ENCODE assay signal across 8 cellular contexts in the genomic region with DNA sequence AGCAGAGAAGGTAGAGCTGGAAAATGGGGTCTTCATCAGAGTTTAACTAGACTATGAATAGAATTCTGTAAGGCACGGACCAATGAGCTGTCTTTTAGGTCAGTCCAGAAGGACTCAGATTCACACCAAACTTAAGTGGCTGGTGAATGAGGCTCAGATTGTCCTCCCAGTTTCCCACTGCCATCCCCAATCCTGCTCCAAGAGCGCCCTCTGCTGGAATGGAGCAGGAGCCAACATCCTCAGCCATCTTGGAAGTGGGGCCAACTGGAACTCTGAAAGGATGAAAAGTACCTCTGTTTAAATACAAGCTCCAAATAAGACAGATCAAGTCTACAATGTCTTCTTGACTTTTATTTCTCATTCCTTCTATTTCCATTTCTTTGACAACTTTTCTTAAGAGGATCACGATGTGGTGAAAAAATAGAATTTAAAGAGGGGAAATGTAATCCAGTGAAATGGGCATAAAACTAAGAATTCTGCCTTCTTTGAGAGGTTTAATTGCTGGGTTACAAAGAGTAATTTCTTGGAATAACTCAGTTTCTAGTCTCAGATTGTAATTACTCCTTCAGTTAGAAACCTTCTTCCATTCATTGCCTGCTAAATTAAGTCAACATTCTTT.
DNase-seq lines count a peak whose midpoint lies in the region; TF ChIP-seq lines count a peak whose summit lies in the region.

No MANE protein-coding gene starts in this region.

- in situ Hi-C loops in ACHN (cut with HindIII; ENCODE audit: low pct_ligation_motif_present, low pct_unique_long_range_greater_than_20kb, low sequenced_read_pairs) = loop anchor here (5.0 kb wide), 1 partner anchor 1212 kb away; no protein-coding TSS in a partner anchor

- H3K4me3 Mint-ChIP-seq in activated naive CD8-positive, alpha-beta T cell treated with anti-CD3 and anti-CD28 coated beads for 36 hours = no peak overlapping the region

- H3K36me3 ChIP-seq in cardiac muscle cell (no peaks in the 10 kb centered on the region), vagina (no peaks in the 10 kb centered on the region)

- no peak overlapping the region for H3K27ac Mint-ChIP-seq in activated naive CD8-positive, alpha-beta T cell treated with anti-CD3 and anti-CD28 coated beads for 36 hours

- DNase-seq in ACHN = peak; percentile 79
- peak; percentile 44 for DNase-seq in GM19238 (ENCODE audit: insufficient read length, low spot score)
- peak; percentile 60 for DNase-seq in NCI-H1092 (lab: John Stamatoyannopoulos, UW)
- DNase-seq in SKM-1 (lab: John Stamatoyannopoulos, UW; ENCODE audit: unreplicated experiment) = peak; percentile 79
- peak; percentile 75 for DNase-seq in activated naive CD8-positive, alpha-beta T cell treated with anti-CD3 and anti-CD28 coated beads for 36 hours
- peak; percentile 91 to 95 for DNase-seq in cardiac muscle cell (ENCODE audit: low read depth in 1 of 2, low spot score in 1 of 2)
- DNase-seq in pulmonary artery endothelial cell (ENCODE audit: low read depth, low spot score) = peak; percentile 69
- DNase-seq in vagina (ENCODE audit: extremely low spot score in 2 of 2) = no peak

- H3K9me3 ChIP-seq in cardiac muscle cell (ENCODE audit: low read depth) (no peaks in the 10 kb centered on the region), vagina (no peaks in the 10 kb centered on the region)

- H3K4me1 ChIP-seq in cardiac muscle cell (ENCODE audit: low read depth) (no peaks in the 10 kb centered on the region), vagina (peaks cover 31% of the 10 kb centered on the region)

- TF ChIP-seq POLR2A in vagina (IDR thresholded peaks at IDR 0.05) = no peak

- H3K9me3 Mint-ChIP-seq in activated naive CD8-positive, alpha-beta T cell treated with anti-CD3 and anti-CD28 coated beads for 36 hours = no peaks in the 10 kb centered on the region

- H3K27me3 Mint-ChIP-seq in activated naive CD8-positive, alpha-beta T cell treated with anti-CD3 and anti-CD28 coated beads for 36 hours = no peaks in the 10 kb centered on the region

- H3K27ac ChIP-seq in cardiac muscle cell (no peak overlapping the region), vagina (peak overlapping the region; percentile 30)

- no peaks in the 10 kb centered on the region for H3K36me3 Mint-ChIP-seq in activated naive CD8-positive, alpha-beta T cell treated with anti-CD3 and anti-CD28 coated beads for 36 hours

- H3K4me3 ChIP-seq in cardiac muscle cell (no peak overlapping the region), vagina (no peak overlapping the region)

- intact Hi-C loops in vagina (cut with DNase I) = loop anchor here (5.0 to 10.0 kb wide), 2 partner anchors 193 to 900 kb away; no protein-coding TSS in a partner anchor

- H3K4me1 Mint-ChIP-seq in activated naive CD8-positive, alpha-beta T cell treated with anti-CD3 and anti-CD28 coated beads for 36 hours = peaks cover 36% of the 10 kb centered on the region

- TF ChIP-seq CTCF in cardiac muscle cell (IDR thresholded peaks at IDR 0.05; ENCODE audit: low read depth, low read length) (peak; percentile 93), vagina (IDR thresholded peaks at IDR 0.05) (peak; percentile 67 to 96 (median 95))

- H3K27me3 ChIP-seq in cardiac muscle cell (no peaks in the 10 kb centered on the region), vagina (no peaks in the 10 kb centered on the region)

Comparison
In these comparisons a context has a peak if more than half of its experiments do, and no peak if none do; other contexts are left out.
1. DNase-seq: peak in ACHN (single experiment), GM19238 (single experiment), NCI-H1092 (single experiment), SKM-1 (single experiment), activated naive CD8-positive, alpha-beta T cell treated with anti-CD3 and anti-CD28 coated beads for 36 hours (single experiment), cardiac muscle cell (2 of 2) and pulmonary artery endothelial cell (single experiment); none in vagina (0 of 2).